ENCODE assay signal across 16 cellular contexts in the genomic region with DNA sequence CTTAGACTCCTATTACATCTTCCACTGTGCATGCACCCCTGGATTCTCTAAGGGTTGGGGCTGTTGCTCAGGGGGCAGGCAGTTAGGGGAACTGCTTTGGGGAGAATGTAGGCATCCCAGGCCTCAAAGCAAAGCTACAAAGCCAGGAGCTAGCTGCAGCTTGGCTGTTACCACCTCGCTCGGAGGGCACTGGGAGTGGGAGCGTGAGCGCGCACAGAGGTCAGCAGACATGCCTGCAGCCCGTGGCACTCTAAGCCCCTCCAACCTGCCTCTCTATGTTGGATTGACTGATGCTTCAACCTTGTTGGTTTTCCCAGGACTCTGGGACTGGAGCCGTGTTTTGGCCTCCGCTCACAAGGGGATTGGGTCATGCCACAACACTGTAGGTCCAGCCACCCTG.
"Had no signal": no experiment of that assay in that cellular context is flagged by ENCODE, and none has a peak within 500 bp of the region (broad histone marks: within the 10 kb centered on the region; RNA-seq: fewer than 3 reads in every experiment).

No MANE protein-coding gene starts in this region.

- DNase-seq: activated CD4-positive, alpha-beta T cell treated with anti-CD3 and anti-CD28 coated beads, Interleukin-2, amount 10 ng/mL, durations not matched to agents 24 days and 14 days; activated CD4-positive, CD25-positive, alpha-beta regulatory T cell; foreskin fibroblast; left lung; SIG-M5; stimulated activated CD4-positive, alpha-beta T cell treated with anti-CD3 and anti-CD28 coated beads, Interleukin-2, amount 100 ng/mL, for 24 hours; stimulated activated naive CD4-positive, alpha-beta T cell treated with Interleukin-2 at 50 U/mL for 16 hours; T-helper 1 cell; T-helper 9 cell; trophoblast cell had no signal

- H3K9me3 ChIP-seq: left lung, neutrophil had no signal

- H3K27me3 ChIP-seq: hepatocyte, left lung had no signal

- H3K27me3 Mint-ChIP-seq: activated naive CD8-positive, alpha-beta T cell had no signal

- H3K4me3 Mint-ChIP-seq: activated CD4-positive, alpha-beta T cell treated with anti-CD3 and anti-CD28 coated beads, Interleukin-2, amount 10 ng/mL, durations not matched to agents 24 days and 14 days; activated naive CD8-positive, alpha-beta T cell had no signal

- H3K9me3 Mint-ChIP-seq: activated CD4-positive, alpha-beta T cell treated with anti-CD3 and anti-CD28 coated beads, Interleukin-2, amount 10 ng/mL, durations not matched to agents 24 days and 14 days had no signal

- H3K27ac Mint-ChIP-seq: activated CD4-positive, alpha-beta T cell treated with anti-CD3 and anti-CD28 coated beads, Interleukin-2, amount 10 ng/mL, durations not matched to agents 24 days and 14 days; activated naive CD8-positive, alpha-beta T cell had no signal

- H3K4me1 Mint-ChIP-seq: activated CD4-positive, alpha-beta T cell treated with anti-CD3 and anti-CD28 coated beads, Interleukin-2, amount 10 ng/mL, durations not matched to agents 24 days and 14 days had no signal

- ATAC-seq: left lung, SK-N-SH treated with all-trans-retinoic acid at 6 μM for 48 hours had no signal

- H3K4me3 ChIP-seq: hepatocyte, left lung had no signal

- H3K36me3 Mint-ChIP-seq: activated naive CD8-positive, alpha-beta T cell had no signal

- H3K27ac ChIP-seq: epithelial cell of prostate, hepatocyte, left lung, neutrophil, parathyroid adenoma had no signal
